11 cellular contexts compared by ENCODE assay signal in genomic region chr4:30722916-30723270, GRCh38. TPM values are rescaled to one million over a fixed set of nuclear protein-coding genes. Genes with fewer than 3 reads are reported as not detected.
A peak's percentile ranks its signal among the peaks of the same experiment; 100 is the strongest.
DNase-seq lines count a peak whose midpoint lies in the region; ATAC-seq and TF ChIP-seq lines count a peak whose summit lies in the region.
"Had no signal": no experiment of that assay in that cellular context is flagged by ENCODE, and none has a peak within 500 bp of the region (broad histone marks: within the 10 kb centered on the region; RNA-seq: fewer than 3 reads in every experiment).

No MANE protein-coding gene starts in this region.

- peaks cover 3% of the 10 kb centered on the region for H3K36me3 Mint-ChIP-seq in neural crest cell (ENCODE audit: low read depth)

- H3K79me2 ChIP-seq in ACC112 (ENCODE audit: control insufficient read depth, insufficient read depth, low read length, unreplicated experiment): peaks cover 44% of the 10 kb centered on the region

- H3K27ac ChIP-seq in ACC112 (ENCODE audit: low read depth, low read length): no peak overlapping the region
- no peak overlapping the region for H3K27ac ChIP-seq in RWPE2 (ENCODE audit: poor library complexity, severe bottlenecking)

- H3K4me3 ChIP-seq in ACC112 (ENCODE audit: low read depth, low read length) (peak overlapping the region; percentile 84), RWPE2 (ENCODE audit: severe bottlenecking) (peak overlapping the region; percentile 39), fibroblast of the aortic adventitia (ENCODE audit: low read depth, low read length) (peak overlapping the region; percentile 88)

- DNase-seq in RWPE2 (ENCODE audit: low spot score) (no peak), fibroblast of the aortic adventitia (ENCODE audit: low read depth) (peak; percentile 10), neural crest cell (ENCODE audit: low read depth, low spot score) (peak; percentile 4), DMS53 treated with DMSO at 0.1 percent for 48 hours (lab: John Stamatoyannopoulos, UW; ENCODE audit: unreplicated experiment) (no peak), mesenteric fat pad (ENCODE audit: low spot score) (no peak)
- DNase-seq: KBM-7, NCI-H446 treated with DMSO at 0.1 percent for 48 hours, T1000 had no signal

- H3K4me1 Mint-ChIP-seq in neural crest cell: peaks cover 42% of the 10 kb centered on the region

- H3K9me3 Mint-ChIP-seq in neural crest cell: no peaks in the 10 kb centered on the region

- H3K4me3 Mint-ChIP-seq in neural crest cell: peak overlapping the region; percentile 87

- peaks cover 64% of the 10 kb centered on the region for H3K27me3 Mint-ChIP-seq in neural crest cell (ENCODE audit: low read depth)

- H2AFZ ChIP-seq in ACC112 (ENCODE audit: low read length, unreplicated experiment): no peak overlapping the region

- ATAC-seq in RWPE2 (ENCODE audit: low read depth): no peak
- ATAC-seq in HG02884 (IDR thresholded peaks at IDR 0.05; ENCODE audit: unreplicated experiment): no peak
- no peak for ATAC-seq in GM18867 (IDR thresholded peaks at IDR 0.05; ENCODE audit: unreplicated experiment)

- no peak overlapping the region for H3K27ac Mint-ChIP-seq in neural crest cell (ENCODE audit: unreplicated experiment)

- no peaks in the 10 kb centered on the region for H3K9me3 ChIP-seq in RWPE2 (ENCODE audit: severe bottlenecking)

- H3K36me3 ChIP-seq in ACC112 (ENCODE audit: insufficient read depth, low read length) (no peaks in the 10 kb centered on the region), RWPE2 (ENCODE audit: low read depth) (no peaks in the 10 kb centered on the region)

- no peak for TF ChIP-seq CTCF in RWPE2 (IDR thresholded peaks at IDR 0.05; ENCODE audit: poor library complexity, severe bottlenecking)
- no peak for TF ChIP-seq CTCF in fibroblast of the aortic adventitia (IDR thresholded peaks at IDR 0.05; ENCODE audit: insufficient read depth, low read length)
- no peak for TF ChIP-seq CTCF in neural crest cell (conservative IDR thresholded peaks at IDR 0.05)

- H3K4me1 ChIP-seq in ACC112 (ENCODE audit: control insufficient read depth, insufficient read depth, low read length, unreplicated experiment) (peaks cover 24% of the 10 kb centered on the region), RWPE2 (ENCODE audit: insufficient read depth, poor library complexity, severe bottlenecking) (peaks cover 29% of the 10 kb centered on the region)

- no peaks in the 10 kb centered on the region for H3K27me3 ChIP-seq in ACC112 (ENCODE audit: insufficient read depth, low read length)
- no peaks in the 10 kb centered on the region for H3K27me3 ChIP-seq in RWPE2 (ENCODE audit: insufficient read depth, poor library complexity, severe bottlenecking)

RNA-seq across cellular contexts. Expression of gene PCDH7, which starts 2.7 kb away (rescaled TPM):
- total RNA-seq in fibroblast of the aortic adventitia (ENCODE audit: low replicate concordance) (63.0 and 172 TPM in 2 replicates), neural crest cell (6.8 and 8.0 TPM in 2 replicates), mesenteric fat pad (0.93 TPM)

Comparison
In these comparisons a context has a peak if more than half of its experiments do, and no peak if none do; other contexts are left out.
1. DNase-seq: peak in fibroblast of the aortic adventitia (single experiment) and neural crest cell (single experiment); none in RWPE2 (single experiment), DMS53 treated with DMSO at 0.1 percent for 48 hours (single experiment) and mesenteric fat pad (single experiment).
2. Peak in every context shown above with its lines, with median percentiles within 50 percentile points of each other: H3K4me3 ChIP-seq.